ENCODE assay signal across 3 cellular contexts in the genomic region with DNA sequence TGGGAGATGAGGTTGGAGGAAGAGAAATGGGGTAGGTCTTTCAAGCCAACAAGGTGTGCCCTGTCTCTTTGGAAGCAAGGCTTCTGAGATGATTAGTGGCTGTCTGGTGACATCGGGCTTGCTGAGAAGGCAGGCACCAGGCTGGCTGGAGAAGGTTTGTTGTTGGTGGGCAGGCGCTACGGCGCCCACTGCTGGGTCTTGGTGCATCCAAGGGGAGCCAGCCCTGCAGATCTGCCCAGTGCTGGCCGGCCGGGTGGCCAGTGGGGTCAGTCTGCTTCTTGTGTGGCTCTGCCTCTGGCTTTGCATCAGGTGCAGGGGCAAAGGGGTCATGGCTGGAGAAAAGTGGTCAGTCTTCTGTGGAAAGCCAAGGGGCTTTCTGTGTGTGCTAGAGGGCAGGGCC.
A peak's percentile ranks its signal among the peaks of the same experiment; 100 is the strongest.
TF ChIP-seq lines count a peak whose summit lies in the region.

No MANE protein-coding gene starts in this region.

TF ChIP-seq in SK-N-SH treated with all-trans-retinoic acid at 6 μM for 48 hours, 23 proteins besides CTCF, POLR2A, EP300 and RAD21:
- TF ChIP-seq ZFP3 (CRISPR knock-in tag; IDR thresholded peaks at IDR 0.05), result no peak
- no peak for TF ChIP-seq ARNTL (CRISPR knock-in tag; IDR thresholded peaks at IDR 0.05; ENCODE audit: borderline replicate concordance, low read depth)
- no peak for TF ChIP-seq SNAI2 (CRISPR knock-in tag; IDR thresholded peaks at IDR 0.05)
- TF ChIP-seq, protein P1, sequence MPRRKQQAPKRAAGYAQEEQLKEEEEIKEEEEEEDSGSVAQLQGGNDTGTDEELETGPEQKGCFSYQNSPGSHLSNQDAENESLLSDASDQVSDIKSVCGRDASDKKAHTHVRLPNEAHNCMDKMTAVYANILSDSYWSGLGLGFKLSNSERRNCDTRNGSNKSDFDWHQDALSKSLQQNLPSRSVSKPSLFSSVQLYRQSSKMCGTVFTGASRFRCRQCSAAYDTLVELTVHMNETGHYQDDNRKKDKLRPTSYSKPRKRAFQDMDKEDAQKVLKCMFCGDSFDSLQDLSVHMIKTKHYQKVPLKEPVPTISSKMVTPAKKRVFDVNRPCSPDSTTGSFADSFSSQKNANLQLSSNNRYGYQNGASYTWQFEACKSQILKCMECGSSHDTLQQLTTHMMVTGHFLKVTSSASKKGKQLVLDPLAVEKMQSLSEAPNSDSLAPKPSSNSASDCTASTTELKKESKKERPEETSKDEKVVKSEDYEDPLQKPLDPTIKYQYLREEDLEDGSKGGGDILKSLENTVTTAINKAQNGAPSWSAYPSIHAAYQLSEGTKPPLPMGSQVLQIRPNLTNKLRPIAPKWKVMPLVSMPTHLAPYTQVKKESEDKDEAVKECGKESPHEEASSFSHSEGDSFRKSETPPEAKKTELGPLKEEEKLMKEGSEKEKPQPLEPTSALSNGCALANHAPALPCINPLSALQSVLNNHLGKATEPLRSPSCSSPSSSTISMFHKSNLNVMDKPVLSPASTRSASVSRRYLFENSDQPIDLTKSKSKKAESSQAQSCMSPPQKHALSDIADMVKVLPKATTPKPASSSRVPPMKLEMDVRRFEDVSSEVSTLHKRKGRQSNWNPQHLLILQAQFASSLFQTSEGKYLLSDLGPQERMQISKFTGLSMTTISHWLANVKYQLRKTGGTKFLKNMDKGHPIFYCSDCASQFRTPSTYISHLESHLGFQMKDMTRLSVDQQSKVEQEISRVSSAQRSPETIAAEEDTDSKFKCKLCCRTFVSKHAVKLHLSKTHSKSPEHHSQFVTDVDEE (CRISPR knock-in tag; IDR thresholded peaks at IDR 0.05), result no peak
TF ChIP-seq in SK-N-SH treated with all-trans-retinoic acid at 6 μM for 48 hours: peak in this region for 0.

TF ChIP-seq in SK-N-SH, 30 proteins besides CTCF, POLR2A, EP300 and RAD21:
- TF ChIP-seq GABPA (IDR thresholded peaks at IDR 0.05; ENCODE audit: low read depth) (no peak), YY1 (IDR thresholded peaks at IDR 0.05; ENCODE audit: low read depth) (no peak), FOSL2 (IDR thresholded peaks at IDR 0.05; ENCODE audit: borderline replicate concordance, low read depth) (no peak), SIN3A (IDR thresholded peaks at IDR 0.05; ENCODE audit: borderline replicate concordance, low read depth, low read length) (no peak), MXI1 (IDR thresholded peaks at IDR 0.05; ENCODE audit: low read depth, low read length) (no peak), RXRA (IDR thresholded peaks at IDR 0.05; ENCODE audit: borderline replicate concordance, low read depth) (no peak), TEAD4 (IDR thresholded peaks at IDR 0.05; ENCODE audit: borderline replicate concordance, insufficient read depth) (no peak), GATA2 (CRISPR knock-in tag; IDR thresholded peaks at IDR 0.05) (no peak), CHD2 (IDR thresholded peaks at IDR 0.05; ENCODE audit: low read length, partially characterized antibody) (no peak), RCOR1 (IDR thresholded peaks at IDR 0.05; ENCODE audit: low read length) (no peak)
- TF ChIP-seq, protein P2, sequence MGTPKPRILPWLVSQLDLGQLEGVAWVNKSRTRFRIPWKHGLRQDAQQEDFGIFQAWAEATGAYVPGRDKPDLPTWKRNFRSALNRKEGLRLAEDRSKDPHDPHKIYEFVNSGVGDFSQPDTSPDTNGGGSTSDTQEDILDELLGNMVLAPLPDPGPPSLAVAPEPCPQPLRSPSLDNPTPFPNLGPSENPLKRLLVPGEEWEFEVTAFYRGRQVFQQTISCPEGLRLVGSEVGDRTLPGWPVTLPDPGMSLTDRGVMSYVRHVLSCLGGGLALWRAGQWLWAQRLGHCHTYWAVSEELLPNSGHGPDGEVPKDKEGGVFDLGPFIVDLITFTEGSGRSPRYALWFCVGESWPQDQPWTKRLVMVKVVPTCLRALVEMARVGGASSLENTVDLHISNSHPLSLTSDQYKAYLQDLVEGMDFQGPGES (IDR thresholded peaks at IDR 0.05; ENCODE audit: low read depth, low read length), result no peak
- TF ChIP-seq, protein P3, sequence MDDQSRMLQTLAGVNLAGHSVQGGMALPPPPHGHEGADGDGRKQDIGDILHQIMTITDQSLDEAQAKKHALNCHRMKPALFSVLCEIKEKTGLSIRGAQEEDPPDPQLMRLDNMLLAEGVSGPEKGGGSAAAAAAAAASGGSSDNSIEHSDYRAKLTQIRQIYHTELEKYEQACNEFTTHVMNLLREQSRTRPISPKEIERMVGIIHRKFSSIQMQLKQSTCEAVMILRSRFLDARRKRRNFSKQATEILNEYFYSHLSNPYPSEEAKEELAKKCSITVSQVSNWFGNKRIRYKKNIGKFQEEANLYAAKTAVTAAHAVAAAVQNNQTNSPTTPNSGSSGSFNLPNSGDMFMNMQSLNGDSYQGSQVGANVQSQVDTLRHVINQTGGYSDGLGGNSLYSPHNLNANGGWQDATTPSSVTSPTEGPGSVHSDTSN (IDR thresholded peaks at IDR 0.05), result no peak
TF ChIP-seq in SK-N-SH: peak in this region for 0.

TF ChIP-seq in H1, 55 proteins besides CTCF, POLR2A, EP300 and RAD21:
- TF ChIP-seq CHD2 (IDR thresholded peaks at IDR 0.05; ENCODE audit: low read length) (0 out of 2 replicates have a peak, but pooled peaks have one; percentile 12), POLR2AphosphoS5 (IDR thresholded peaks at IDR 0.05; ENCODE audit: low read depth, low read length) (peak; percentile 69), BACH1 (IDR thresholded peaks at IDR 0.05; ENCODE audit: low read length) (no peak)
